In the genomic region with DNA sequence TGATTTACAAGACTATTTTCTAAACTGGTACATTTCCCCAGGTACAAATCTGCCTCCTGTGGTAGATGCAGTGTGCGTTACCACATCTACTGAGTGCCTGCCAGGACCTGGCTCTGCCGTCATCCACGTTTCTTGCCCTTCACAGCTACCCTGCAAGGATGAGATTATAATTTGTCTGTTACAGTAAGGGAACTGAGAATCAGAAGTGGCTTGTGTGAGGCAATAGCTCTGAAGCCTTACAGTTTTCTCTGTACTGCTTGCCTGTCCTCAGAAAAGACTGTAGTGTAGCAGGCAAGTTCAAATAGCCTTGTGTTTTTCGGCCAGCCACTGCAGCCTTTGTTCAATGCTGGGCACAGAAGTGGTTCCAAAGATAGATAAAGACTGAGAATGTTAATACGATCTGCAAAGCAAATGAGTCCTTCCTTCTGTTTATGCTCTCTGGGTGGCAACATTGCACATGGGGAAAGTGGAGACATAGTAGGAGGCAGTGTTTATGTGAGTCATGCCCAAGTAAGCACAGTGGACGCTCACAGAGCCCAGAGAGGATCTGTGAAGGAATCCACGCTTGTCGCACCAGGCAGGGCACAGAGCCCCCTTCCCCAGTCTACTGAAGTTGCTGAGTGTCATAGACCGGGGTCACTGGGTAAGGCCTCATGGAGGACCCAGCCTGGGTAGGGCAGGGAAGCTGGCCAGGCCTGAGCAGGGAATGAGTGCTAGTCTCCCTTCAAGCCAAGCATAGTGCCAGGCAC, we compare ENCODE assay signal across 8 cellular contexts. TPM values are rescaled to one million over a fixed set of nuclear protein-coding genes. Genes with fewer than 3 reads are reported as not detected.
DNase-seq lines count a peak whose midpoint lies in the region; ATAC-seq, FAIRE-seq and TF ChIP-seq lines count a peak whose summit lies in the region.

No MANE protein-coding gene starts in this region.

- DNase-seq in C1 segment of cervical spinal cord (lab: John Stamatoyannopoulos, UW) (peak in 9 of 14 donors; percentile 13 to 74 (median 47)), RCC 7860 (ENCODE audit: low spot score) (peak; percentile 70), epithelial cell of prostate (ENCODE audit: low read depth, low spot score) (no peak), omental fat pad (ENCODE audit: low spot score) (no peak), NCI-H748 (lab: John Stamatoyannopoulos, UW; ENCODE audit: unreplicated experiment) (no peak)

- H3K27ac ChIP-seq in epithelial cell of prostate, result peak overlapping the region; percentile 100

- FAIRE-seq in RCC 7860 (lab: Jason Lieb, UNC), result peak; percentile 21

- TF ChIP-seq CTCF in omental fat pad (IDR thresholded peaks at IDR 0.05), result no peak

- ATAC-seq in omental fat pad (ENCODE audit: low FRiP score) (peak; percentile 76), GM21717 (IDR thresholded peaks at IDR 0.05; ENCODE audit: unreplicated experiment) (no peak), HG02759 (IDR thresholded peaks at IDR 0.05; ENCODE audit: unreplicated experiment) (no peak), HG03565 (IDR thresholded peaks at IDR 0.05; ENCODE audit: unreplicated experiment) (no peak)

RNA-seq across cellular contexts. Expression of a gene that starts 49.1 kb away (rescaled TPM):
- total RNA-seq in omental fat pad, result 100 to 1,000 TPM in 1 of 4 donors, 10 to 100 TPM in 3; 34.3 to 143 (median 57.0) TPM

Comparison
In these comparisons a context has a peak if more than half of its experiments do, and no peak if none do; other contexts are left out.
1. DNase-seq: peak in C1 segment of cervical spinal cord (9 of 14) and RCC 7860 (single experiment); none in epithelial cell of prostate (single experiment), omental fat pad (single experiment) and NCI-H748 (single experiment).